Comparison of ENCODE assay signal across 1 cellular context in the genomic region with DNA sequence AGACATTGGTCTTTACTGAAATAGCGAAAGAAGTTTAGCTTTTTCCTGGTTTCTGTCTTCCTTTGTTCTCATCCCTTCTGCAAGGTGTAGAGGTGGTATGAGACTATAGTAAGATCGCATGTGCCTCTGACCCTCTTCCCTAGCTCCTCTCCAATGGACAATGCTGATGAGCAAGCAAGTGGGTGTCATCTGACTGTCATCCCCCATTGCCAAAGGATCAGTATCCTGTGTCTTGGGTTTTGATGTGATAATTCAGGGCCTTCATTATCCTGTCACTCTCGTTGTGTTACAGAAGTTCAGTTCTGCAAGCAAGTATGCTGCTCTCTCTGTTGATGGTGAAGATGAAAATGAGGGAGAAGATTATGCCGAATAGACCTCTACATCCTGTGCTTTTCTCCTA.
TF ChIP-seq lines count a peak whose summit lies in the region.

No MANE protein-coding gene starts in this region.

TF ChIP-seq in neural cell, 6 proteins besides CTCF, POLR2A, EP300 and RAD21 (continued from another document):
- TF ChIP-seq MXI1 (conservative IDR thresholded peaks at IDR 0.05; ENCODE audit: poor library complexity, severe bottlenecking) (no peak), SMC3 (conservative IDR thresholded peaks at IDR 0.05; ENCODE audit: poor library complexity) (no peak)
- TF ChIP-seq, protein P1, sequence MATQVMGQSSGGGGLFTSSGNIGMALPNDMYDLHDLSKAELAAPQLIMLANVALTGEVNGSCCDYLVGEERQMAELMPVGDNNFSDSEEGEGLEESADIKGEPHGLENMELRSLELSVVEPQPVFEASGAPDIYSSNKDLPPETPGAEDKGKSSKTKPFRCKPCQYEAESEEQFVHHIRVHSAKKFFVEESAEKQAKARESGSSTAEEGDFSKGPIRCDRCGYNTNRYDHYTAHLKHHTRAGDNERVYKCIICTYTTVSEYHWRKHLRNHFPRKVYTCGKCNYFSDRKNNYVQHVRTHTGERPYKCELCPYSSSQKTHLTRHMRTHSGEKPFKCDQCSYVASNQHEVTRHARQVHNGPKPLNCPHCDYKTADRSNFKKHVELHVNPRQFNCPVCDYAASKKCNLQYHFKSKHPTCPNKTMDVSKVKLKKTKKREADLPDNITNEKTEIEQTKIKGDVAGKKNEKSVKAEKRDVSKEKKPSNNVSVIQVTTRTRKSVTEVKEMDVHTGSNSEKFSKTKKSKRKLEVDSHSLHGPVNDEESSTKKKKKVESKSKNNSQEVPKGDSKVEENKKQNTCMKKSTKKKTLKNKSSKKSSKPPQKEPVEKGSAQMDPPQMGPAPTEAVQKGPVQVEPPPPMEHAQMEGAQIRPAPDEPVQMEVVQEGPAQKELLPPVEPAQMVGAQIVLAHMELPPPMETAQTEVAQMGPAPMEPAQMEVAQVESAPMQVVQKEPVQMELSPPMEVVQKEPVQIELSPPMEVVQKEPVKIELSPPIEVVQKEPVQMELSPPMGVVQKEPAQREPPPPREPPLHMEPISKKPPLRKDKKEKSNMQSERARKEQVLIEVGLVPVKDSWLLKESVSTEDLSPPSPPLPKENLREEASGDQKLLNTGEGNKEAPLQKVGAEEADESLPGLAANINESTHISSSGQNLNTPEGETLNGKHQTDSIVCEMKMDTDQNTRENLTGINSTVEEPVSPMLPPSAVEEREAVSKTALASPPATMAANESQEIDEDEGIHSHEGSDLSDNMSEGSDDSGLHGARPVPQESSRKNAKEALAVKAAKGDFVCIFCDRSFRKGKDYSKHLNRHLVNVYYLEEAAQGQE (IDR thresholded peaks at IDR 0.05; ENCODE audit: borderline replicate concordance): no peak
